Comparison of ENCODE assay signal across 3 cellular contexts in the genomic region with DNA sequence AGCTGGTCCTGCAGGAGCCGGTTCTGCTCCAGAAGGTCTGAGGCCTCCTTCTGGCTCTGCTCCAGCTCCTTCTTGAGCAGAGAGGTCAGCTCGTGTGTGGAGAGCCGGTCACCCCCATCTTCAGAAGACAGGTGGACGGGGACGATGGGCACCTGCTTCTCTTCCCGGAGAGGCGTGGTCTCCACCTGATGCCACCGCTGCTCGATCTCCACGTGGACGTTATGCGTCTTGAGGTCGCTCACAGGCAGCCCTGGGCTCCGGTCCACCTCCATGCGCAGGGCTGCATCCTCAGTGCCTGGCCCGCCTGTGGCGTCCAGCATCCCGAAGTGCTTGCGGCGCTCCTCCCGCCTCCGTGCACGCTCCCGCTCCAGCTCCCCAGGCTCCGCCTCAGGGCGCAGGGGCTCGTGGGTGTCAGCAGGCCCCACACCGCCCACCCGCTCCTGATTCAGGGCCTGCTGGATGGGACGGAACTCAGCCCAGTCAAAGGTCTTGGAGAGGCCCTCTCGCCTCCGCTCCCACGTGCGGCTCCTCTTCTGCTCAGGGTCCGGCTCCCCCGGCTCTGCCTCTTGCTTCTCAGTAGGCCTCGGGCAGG. TPM values are rescaled to one million over a fixed set of nuclear protein-coding genes. Genes with fewer than 3 reads are reported as not detected.
"Had no signal": no experiment of that assay in that cellular context is flagged by ENCODE, and none has a peak within 500 bp of the region (broad histone marks: within the 10 kb centered on the region; RNA-seq: fewer than 3 reads in every experiment).

No MANE protein-coding gene starts in this region.

RNA-seq across cellular contexts. Expression of a gene that starts 5.7 kb away (rescaled TPM):
- total RNA-seq: HT-29 had no signal
- polyA plus RNA-seq: IgD-negative memory B cell had no signal

RNA-seq across cellular contexts. Expression of a gene that starts 24.0 kb away (rescaled TPM):
- total RNA-seq: HT-29, K562 had no signal
- polyA plus RNA-seq: K562 had no signal
